ENCODE assay signal across 8 cellular contexts in genomic region chr10:24518981-24519597, GRCh38.
DNase-seq lines count a peak whose midpoint lies in the region; ATAC-seq and TF ChIP-seq lines count a peak whose summit lies in the region.

No MANE protein-coding gene starts in this region.

- intact Hi-C loops in PC-3 (cut with micrococcal nuclease): loop anchor here (2.0 to 10.0 kb wide), 3 partner anchors 154 to 524 kb away; partner anchors contain the start of gene KIAA1217
- intact Hi-C loops in left ventricle myocardium inferior (cut with micrococcal nuclease): loop anchor here (10.0 kb wide), 1 partner anchor 324 kb away; no protein-coding TSS in a partner anchor

- H2BK12ac ChIP-seq in H9 (ENCODE audit: insufficient read length, low read depth, low read length): no peak overlapping the region

- no peak overlapping the region for H3T11ph ChIP-seq in H9 (ENCODE audit: low read length)

- no peaks in the 10 kb centered on the region for H3K9me3 ChIP-seq in H9 (ENCODE audit: control insufficient read depth, low read depth, low read length)
- no peaks in the 10 kb centered on the region for H3K9me3 ChIP-seq in PC-3 (ENCODE audit: low read length)
- no peaks in the 10 kb centered on the region for H3K9me3 ChIP-seq in left ventricle myocardium inferior (replicated peaks)

- H3K9me3 Mint-ChIP-seq in H9: no peaks in the 10 kb centered on the region; a peak in 1 of 5 replicates

- H3K23ac ChIP-seq in H9 (ENCODE audit: insufficient read length, low read depth, low read length): no peak overlapping the region

- no peaks in the 10 kb centered on the region for H3K23me2 ChIP-seq in H9 (ENCODE audit: insufficient read length, low read depth, low read length, poor library complexity, severe bottlenecking)

- H4K20me1 ChIP-seq in H9 (ENCODE audit: control insufficient read depth, insufficient read depth, insufficient read length): no peaks in the 10 kb centered on the region
- H4K20me1 ChIP-seq in PC-3 (ENCODE audit: low read length): no peaks in the 10 kb centered on the region

- no peak overlapping the region for H3K4ac ChIP-seq in H9 (ENCODE audit: low read depth, low read length)

- no peak overlapping the region for H2BK5ac ChIP-seq in H9 (ENCODE audit: insufficient read length, low read length)

- peaks cover 0 to 6% (median 3%) of the 10 kb centered on the region in 3 experiments; a peak in 3 of 7 replicates for H3K36me3 Mint-ChIP-seq in H9 (ENCODE audit: insufficient read depth in 1 of 3, low read depth in 3 of 3)

- H3K79me2 ChIP-seq in H9 (ENCODE audit: insufficient read depth, low read length): no peaks in the 10 kb centered on the region
- no peaks in the 10 kb centered on the region for H3K79me2 ChIP-seq in PC-3 (ENCODE audit: low read length)

- no peak overlapping the region for H3K4me3 ChIP-seq in PC-3 (ENCODE audit: low read length)
- H3K4me3 ChIP-seq in left ventricle myocardium inferior: no peak overlapping the region

- H4K8ac ChIP-seq in H9 (replicated peaks; ENCODE audit: insufficient read length, low read depth, low read length): no peak overlapping the region

- no peak overlapping the region for H2BK20ac ChIP-seq in H9 (ENCODE audit: low read depth, low read length, poor library complexity, severe bottlenecking)

- no peaks in the 10 kb centered on the region for H3K27me3 Mint-ChIP-seq in H9 (ENCODE audit: low read depth)

- ATAC-seq in PC-3 (peak; percentile 58; the same call in 1 of the 2 replicates), GM19035 (IDR thresholded peaks at IDR 0.05; ENCODE audit: unreplicated experiment) (no peak), GM18520 (IDR thresholded peaks at IDR 0.05; ENCODE audit: unreplicated experiment) (no peak)

- H3F3A ChIP-seq in PC-3 (ENCODE audit: low read length, unreplicated experiment): no peaks in the 10 kb centered on the region

- H3K4me2 ChIP-seq in H9 (ENCODE audit: insufficient read depth, insufficient read length, low read length): no peak overlapping the region
- no peak overlapping the region for H3K4me2 ChIP-seq in PC-3 (ENCODE audit: low read length)

- H4K91ac ChIP-seq in H9 (ENCODE audit: insufficient read length, low read depth, low read length): no peak overlapping the region

- H3K14ac ChIP-seq in H9 (ENCODE audit: insufficient read depth, low read length): no peak overlapping the region

- H4K5ac ChIP-seq in H9 (ENCODE audit: insufficient read length, low read depth, low read length): no peak overlapping the region

- H3K4me1 ChIP-seq in H9 (ENCODE audit: insufficient read depth, low read length) (0 out of 2 replicates have a peak, but pooled peaks cover 2% of the 10 kb centered on the region), PC-3 (ENCODE audit: insufficient read depth, low read length) (no peaks in the 10 kb centered on the region), left ventricle myocardium inferior (peaks cover 14% of the 10 kb centered on the region)

- H3K18ac ChIP-seq in H9 (ENCODE audit: insufficient read length, low read depth, low read length): no peak overlapping the region

- no peak overlapping the region for H3K27ac Mint-ChIP-seq in H9

- CTCF ChIA-PET in PC-3 (lab: Charles Lee): interaction anchor here (0.5 to 0.6 kb wide), 2 partner anchors 35 to 1204 kb away, joined by 3 to 4 read pairs; no protein-coding TSS in a partner anchor

- H3K36me3 ChIP-seq in PC-3 (ENCODE audit: low read depth, low read length): no peaks in the 10 kb centered on the region; the same call in 1 of the 2 replicates
- peaks cover 59% of the 10 kb centered on the region for H3K36me3 ChIP-seq in left ventricle myocardium inferior

- no peak overlapping the region for H3K56ac ChIP-seq in H9 (ENCODE audit: insufficient read length, low read depth, low read length)

- no peaks in the 10 kb centered on the region for H3K27me3 ChIP-seq in H9 (ENCODE audit: insufficient read depth, low read length)
- H3K27me3 ChIP-seq in PC-3 (ENCODE audit: low read length): no peaks in the 10 kb centered on the region
- H3K27me3 ChIP-seq in left ventricle myocardium inferior (ENCODE audit: low read depth): no peaks in the 10 kb centered on the region

- no peak overlapping the region for H2BK15ac ChIP-seq in H9 (ENCODE audit: low read depth, low read length)

- H3K9ac ChIP-seq in H9 (ENCODE audit: extremely low read depth, insufficient read length, low read length) (no peak overlapping the region), PC-3 (ENCODE audit: low read length) (no peak overlapping the region)

- no peak overlapping the region for H3K4me3 Mint-ChIP-seq in H9

- no peak overlapping the region for H2AK5ac ChIP-seq in H9 (ENCODE audit: insufficient read length, low read length)

- no CpG with 5 or more reads among the region's 15 CpGs for WGBS in H9 (ENCODE audit: extremely low coverage, insufficient read length, low lambda C conversion rate)

- POLR2A ChIA-PET in PC-3 (lab: Charles Lee; ENCODE audit: unreplicated experiment): no interaction called here

- peaks cover 13 to 17% of the 10 kb centered on the region in 2 experiments for H3K4me1 Mint-ChIP-seq in H9

- peak; percentile 82 for TF ChIP-seq CTCF in H9 (conservative IDR thresholded peaks at IDR 0.05)
- peak; percentile 78 for TF ChIP-seq CTCF in PC-3 (conservative IDR thresholded peaks at IDR 0.05; ENCODE audit: low read depth, low read length)
- peak; percentile 82 for TF ChIP-seq CTCF in left ventricle myocardium inferior (IDR thresholded peaks at IDR 0.05; ENCODE audit: borderline replicate concordance)

- H3K79me1 ChIP-seq in H9 (ENCODE audit: insufficient read depth, low read depth, low read length, poor library complexity, severe bottlenecking): no peaks in the 10 kb centered on the region

- no peaks in the 10 kb centered on the region for H3K9me2 ChIP-seq in PC-3 (replicated peaks; ENCODE audit: low read length)

- BruUV-seq in PC-3 (replicated peaks; lab: Mats Ljungman, UMichigan): no TSS peak

- H2AFZ ChIP-seq in H9 (ENCODE audit: low read length) (no peak overlapping the region), PC-3 (ENCODE audit: low read length) (no peak overlapping the region)

- no peak overlapping the region for H2BK120ac ChIP-seq in H9 (ENCODE audit: low read depth, low read length, poor library complexity, severe bottlenecking)

- peak; percentile 59 for DNase-seq in COLO829 (ENCODE audit: low spot score)
- peak; percentile 65 for DNase-seq in H9
- DNase-seq in PC-3: peak; percentile 68
- peak in 39 of 56 donors; percentile 3 to 77 (median 34) for DNase-seq in amygdala (lab: John Stamatoyannopoulos, UW)
- DNase-seq in left ventricle myocardium inferior: peak; percentile 28
- peak; percentile 76 for DNase-seq in retina

- no peak overlapping the region for H3K27ac ChIP-seq in H9 (ENCODE audit: insufficient read length, low read depth, low read length)
- no peak overlapping the region for H3K27ac ChIP-seq in PC-3 (ENCODE audit: low read length)
- peak overlapping the region; percentile 32 for H3K27ac ChIP-seq in left ventricle myocardium inferior (replicated peaks)
